Comparison of ENCODE assay signal across 13 cellular contexts in genomic region chr11:12829131-12829530, GRCh38.
DNase-seq lines count a peak whose midpoint lies in the region; ATAC-seq and TF ChIP-seq lines count a peak whose summit lies in the region.
"Had no signal": no experiment of that assay in that cellular context is flagged by ENCODE, and none has a peak within 500 bp of the region (broad histone marks: within the 10 kb centered on the region; RNA-seq: fewer than 3 reads in every experiment).

No MANE protein-coding gene starts in this region.

- peaks cover 12% of the 10 kb centered on the region for H3K9me3 Mint-ChIP-seq in glutamatergic neuron (ENCODE audit: unreplicated experiment)
- no peaks in the 10 kb centered on the region for H3K9me3 Mint-ChIP-seq in effector memory CD8-positive, alpha-beta T cell
- H3K9me3 Mint-ChIP-seq: stimulated activated naive CD8-positive, alpha-beta T cell treated with anti-CD3 and anti-CD28 coated beads, Interleukin-15, amount 100 ng/mL, for 72 hours had no signal

- H3K4me3 ChIP-seq in GM12865 (ENCODE audit: low read depth, low read length) = peak overlapping the region; percentile 35
- H3K4me3 ChIP-seq in RWPE2 (ENCODE audit: severe bottlenecking) = no peak overlapping the region
- H3K4me3 ChIP-seq in psoas muscle = peak overlapping the region; percentile 64
- H3K4me3 ChIP-seq: GM12878 had no signal

- peaks cover 41% of the 10 kb centered on the region for H3K4me1 ChIP-seq in RWPE2 (ENCODE audit: insufficient read depth, poor library complexity, severe bottlenecking)
- H3K4me1 ChIP-seq in psoas muscle = peaks cover 76% of the 10 kb centered on the region

- H3K4me3 Mint-ChIP-seq in glutamatergic neuron (ENCODE audit: unreplicated experiment) = peak overlapping the region; percentile 87
- H3K4me3 Mint-ChIP-seq in effector memory CD8-positive, alpha-beta T cell = no peak overlapping the region
- H3K4me3 Mint-ChIP-seq: activated CD4-positive, alpha-beta T cell treated with anti-CD3 and anti-CD28 coated beads for 36 hours had no signal

- intact Hi-C loops in psoas muscle (cut with DNase I) = no loop called here

- peak overlapping the region; percentile 75 for H3K27ac Mint-ChIP-seq in glutamatergic neuron (ENCODE audit: unreplicated experiment)
- H3K27ac Mint-ChIP-seq in effector memory CD8-positive, alpha-beta T cell = no peak overlapping the region
- H3K27ac Mint-ChIP-seq: activated CD4-positive, alpha-beta T cell treated with anti-CD3 and anti-CD28 coated beads for 36 hours; stimulated activated naive CD8-positive, alpha-beta T cell treated with anti-CD3 and anti-CD28 coated beads, Interleukin-15, amount 100 ng/mL, for 72 hours had no signal

- H3K27me3 Mint-ChIP-seq in glutamatergic neuron (ENCODE audit: unreplicated experiment) = peaks cover 13% of the 10 kb centered on the region
- H3K27me3 Mint-ChIP-seq in effector memory CD8-positive, alpha-beta T cell = peaks cover 55 to 74% of the 10 kb centered on the region in 2 donors

- no peaks in the 10 kb centered on the region for H3K27me3 ChIP-seq in RWPE2 (ENCODE audit: insufficient read depth, poor library complexity, severe bottlenecking)
- H3K27me3 ChIP-seq in psoas muscle (ENCODE audit: insufficient read depth in 3 of 3, low read length in 2 of 3) = no peaks in the 10 kb centered on the region

- DNase-seq in GM12865 (ENCODE audit: low read depth) (no peak), RWPE2 (ENCODE audit: low spot score) (no peak), glutamatergic neuron (no peak), psoas muscle (no peak), NCI-H524 (lab: John Stamatoyannopoulos, UW) (no peak)
- no peak for DNase-seq in activated effector memory CD4-positive, alpha-beta T cell treated with Interleukin-2 at 50 U/mL for 16 hours
- DNase-seq in effector memory CD8-positive, alpha-beta T cell = no peak
- DNase-seq: activated CD4-positive, alpha-beta T cell treated with anti-CD3 and anti-CD28 coated beads for 36 hours; NCI-H2081 treated with DMSO at 0.1 percent for 48 hours; stimulated activated CD4-positive, alpha-beta T cell treated with anti-CD3 and anti-CD28 coated beads, Interleukin-2, amount 100 ng/mL, for 24 hours; stimulated activated naive CD8-positive, alpha-beta T cell treated with anti-CD3 and anti-CD28 coated beads, Interleukin-15, amount 100 ng/mL, for 72 hours had no signal

- H3K27ac ChIP-seq in RWPE2 (ENCODE audit: poor library complexity, severe bottlenecking) = peak overlapping the region; percentile 67
- H3K27ac ChIP-seq in psoas muscle = peak overlapping the region; percentile 59

- H3K36me3 ChIP-seq in RWPE2 (ENCODE audit: low read depth) (no peaks in the 10 kb centered on the region), psoas muscle (ENCODE audit: insufficient read depth in 1 of 2, low read depth in 1 of 2) (no peaks in the 10 kb centered on the region)

- H3K4me1 Mint-ChIP-seq in glutamatergic neuron (ENCODE audit: low read depth, unreplicated experiment) = peaks cover 54% of the 10 kb centered on the region
- peaks cover 5 to 8% of the 10 kb centered on the region in 2 donors for H3K4me1 Mint-ChIP-seq in effector memory CD8-positive, alpha-beta T cell (ENCODE audit: low read depth in 2 of 2)

- no peaks in the 10 kb centered on the region for H3K9me3 ChIP-seq in RWPE2 (ENCODE audit: severe bottlenecking)
- no peaks in the 10 kb centered on the region for H3K9me3 ChIP-seq in psoas muscle

- ATAC-seq in RWPE2 (ENCODE audit: low read depth) (no peak), psoas muscle (no peak), HG02973 (IDR thresholded peaks at IDR 0.05; ENCODE audit: unreplicated experiment) (no peak)
- no peak for ATAC-seq in effector memory CD8-positive, alpha-beta T cell (replicated peaks)
- ATAC-seq: activated CD4-positive, alpha-beta T cell treated with anti-CD3 and anti-CD28 coated beads for 36 hours; GM12878; stimulated activated naive CD8-positive, alpha-beta T cell treated with anti-CD3 and anti-CD28 coated beads, Interleukin-15, amount 100 ng/mL, for 72 hours had no signal

- TF ChIP-seq CTCF in GM12865 (IDR thresholded peaks at IDR 0.05; ENCODE audit: insufficient read depth, low read depth, low read length, missing control alignments) (no peak), RWPE2 (IDR thresholded peaks at IDR 0.05; ENCODE audit: poor library complexity, severe bottlenecking) (no peak), glutamatergic neuron (IDR thresholded peaks at IDR 0.05; ENCODE audit: partially characterized antibody, unreplicated experiment) (no peak), psoas muscle (IDR thresholded peaks at IDR 0.05) (no peak)

- WGBS in psoas muscle, 3 donors = 31 to 49% (median 38%) methylated on average over 6 of the region's 6 CpGs

- H3K36me3 Mint-ChIP-seq in glutamatergic neuron (ENCODE audit: unreplicated experiment) = no peaks in the 10 kb centered on the region
- no peaks in the 10 kb centered on the region for H3K36me3 Mint-ChIP-seq in effector memory CD8-positive, alpha-beta T cell (ENCODE audit: insufficient read depth)
